In genomic region chr9:130174025-130174424, GRCh38 we compare ENCODE assay signal across 10 cellular contexts. TPM values are rescaled to one million over a fixed set of nuclear protein-coding genes. Genes with fewer than 3 reads are reported as not detected.
DNase-seq lines count a peak whose midpoint lies in the region; ATAC-seq and TF ChIP-seq lines count a peak whose summit lies in the region.
"Had no signal": no experiment of that assay in that cellular context is flagged by ENCODE, and none has a peak within 500 bp of the region (broad histone marks: within the 10 kb centered on the region; RNA-seq: fewer than 3 reads in every experiment).

No MANE protein-coding gene starts in this region.

- H3K27ac ChIP-seq in sigmoid colon: peak overlapping the region; percentile 94 to 99 (median 97)
- H3K27ac ChIP-seq: epithelial cell of prostate had no signal

- WGBS in sigmoid colon, 2 donors: 92 to 94% methylated on average over 9 of the region's 9 CpGs

- peak overlapping the region; percentile 82 for H3K4me3 ChIP-seq in fibroblast of the aortic adventitia (ENCODE audit: low read depth, low read length)
- H3K4me3 ChIP-seq in sigmoid colon: peak overlapping the region; percentile 69 to 95 (median 82)

- H3K36me3 ChIP-seq in sigmoid colon: no peaks in the 10 kb centered on the region

- no peaks in the 10 kb centered on the region for H3K9me3 ChIP-seq in sigmoid colon

- peaks cover 0 to 61% (median 59%) of the 10 kb centered on the region in 4 donors for H3K4me1 ChIP-seq in sigmoid colon

- CTCF ChIA-PET in Calu3 (lab: Charles Lee): interaction anchor here (0.8 kb wide), 1 partner anchor 80 kb away, joined by 3 read pairs; no protein-coding TSS in a partner anchor
- CTCF ChIA-PET in activated B cell treated with CpG ODN at 0.5 μM for 24 hours (lab: Charles Lee): no interaction called here

- H3K36me3 Mint-ChIP-seq in Calu3 (ENCODE audit: insufficient read depth, unreplicated experiment) (peaks cover 9% of the 10 kb centered on the region), activated B cell treated with CpG ODN at 0.5 μM for 24 hours (ENCODE audit: low read depth) (no peaks in the 10 kb centered on the region)

- ATAC-seq in activated B cell treated with CpG ODN at 0.5 μM for 24 hours (ENCODE audit: low read depth) (no peak), left ventricle myocardium superior (no peak)

- H3K4me3 Mint-ChIP-seq in Calu3 (ENCODE audit: low read depth, unreplicated experiment) (peak overlapping the region; percentile 55), activated B cell treated with CpG ODN at 0.5 μM for 24 hours (peak overlapping the region; percentile 35)

- intact Hi-C loops in Calu3 (cut with micrococcal nuclease; ENCODE audit: unreplicated experiment) (no loop called here), activated B cell treated with CpG ODN at 0.5 μM for 24 hours (cut with micrococcal nuclease) (no loop called here), sigmoid colon (cut with DNase I) (loop anchor here (2.0 to 5.0 kb wide), 2 partner anchors 61 to 122 kb away; partner anchors contain the start of gene GPR107), left ventricle myocardium superior (cut with micrococcal nuclease) (no loop called here)

- H3K4me1 Mint-ChIP-seq in Calu3 (ENCODE audit: low read depth, unreplicated experiment) (no peaks in the 10 kb centered on the region), activated B cell treated with CpG ODN at 0.5 μM for 24 hours (peaks cover 4% of the 10 kb centered on the region)

- H3K27ac Mint-ChIP-seq in Calu3 (ENCODE audit: unreplicated experiment) (no peak overlapping the region), activated B cell treated with CpG ODN at 0.5 μM for 24 hours (no peak overlapping the region)

- TF ChIP-seq CTCF in Calu3 (IDR thresholded peaks at IDR 0.05; ENCODE audit: unreplicated experiment): no peak
- no peak for TF ChIP-seq CTCF in activated B cell treated with CpG ODN at 0.5 μM for 24 hours (IDR thresholded peaks at IDR 0.05)
- TF ChIP-seq CTCF in fibroblast of the aortic adventitia (IDR thresholded peaks at IDR 0.05; ENCODE audit: insufficient read depth, low read length): no peak
- no peak for TF ChIP-seq CTCF in sigmoid colon (IDR thresholded peaks at IDR 0.05)

- no peak for TF ChIP-seq POLR2A in sigmoid colon (IDR thresholded peaks at IDR 0.05)

- POLR2A ChIA-PET in activated B cell treated with CpG ODN at 0.5 μM for 24 hours (lab: Charles Lee): interaction anchor here (1.5 kb wide), 1 partner anchor 66 kb away, joined by 3 read pairs; no protein-coding TSS in a partner anchor

- H3K9me3 Mint-ChIP-seq in Calu3 (ENCODE audit: low read depth, unreplicated experiment) (no peaks in the 10 kb centered on the region), activated B cell treated with CpG ODN at 0.5 μM for 24 hours (no peaks in the 10 kb centered on the region)

- H3K27me3 ChIP-seq in sigmoid colon: no peaks in the 10 kb centered on the region

- TF ChIP-seq EP300 in sigmoid colon (IDR thresholded peaks at IDR 0.05): no peak

- no TSS peak for BruUV-seq in Calu3 (replicated peaks; lab: Mats Ljungman, UMichigan)

- peaks cover 23% of the 10 kb centered on the region for H3K27me3 Mint-ChIP-seq in Calu3 (ENCODE audit: unreplicated experiment)
- H3K27me3 Mint-ChIP-seq in activated B cell treated with CpG ODN at 0.5 μM for 24 hours: peaks cover 30% of the 10 kb centered on the region

- DNase-seq in Calu3: no peak
- DNase-seq in activated B cell treated with CpG ODN at 0.5 μM for 24 hours: no peak
- no peak for DNase-seq in fibroblast of the aortic adventitia (ENCODE audit: low read depth)
- peak; percentile 75 for DNase-seq in sigmoid colon
- no peak for DNase-seq in NCI-H2107 (lab: John Stamatoyannopoulos, UW)
- no peak for DNase-seq in kidney tubule cell (ENCODE audit: low spot score)
- DNase-seq in stimulated activated naive CD4-positive, alpha-beta T cell (lab: John Stamatoyannopoulos, UW): no peak
- no peak for DNase-seq in left ventricle myocardium superior
- DNase-seq: NCI-H1417 had no signal

RNA-seq across cellular contexts. Expression of gene NCS1, which starts 1.8 kb away (rescaled TPM):
- total RNA-seq in Calu3 (2022) (14.4 and 16.1 TPM in 2 replicates), activated B cell treated with CpG ODN at 0.5 μM for 24 hours (0.24 and 0.59 TPM in 2 replicates), fibroblast of the aortic adventitia (ENCODE audit: low replicate concordance) (10.7 and 39.2 TPM in 2 replicates), sigmoid colon (100 to 1,000 TPM in 1 of 4 donors, 10 to 100 TPM in 3; 78.5 to 133 (median 96.9) TPM), left ventricle myocardium superior (4.1 TPM)
- 1 to 10 TPM in 2 of 3 donors, under 1 TPM in 1; 0.69 to 8.9 (median 4.2) TPM for polyA plus RNA-seq in sigmoid colon
